In genomic region chr15:72415304-72415703, GRCh38 we compare ENCODE assay signal across 34 cellular contexts. TPM values are rescaled to one million over a fixed set of nuclear protein-coding genes. Genes with fewer than 3 reads are reported as not detected.
"Had no signal": no experiment of that assay in that cellular context is flagged by ENCODE, and none has a peak within 500 bp of the region (broad histone marks: within the 10 kb centered on the region; RNA-seq: fewer than 3 reads in every experiment).

No MANE protein-coding gene starts in this region.

- H3K36me3 Mint-ChIP-seq: stimulated activated effector memory CD8-positive, alpha-beta T cell treated with anti-CD3 and anti-CD28 coated beads, Interleukin-12 subunit alpha, Interleukin-12 subunit beta, amount 100 ng/mL, for 72 hours; stimulated activated memory B cell treated with anti-CD40 and anti-IgM and Interleukin-4, amounts not matched to agents 10 μg/mL and 1 μg/mL and 100 μg/mL, for 72 hours; stimulated activated naive B cell treated with anti-CD40 and anti-IgM and Interleukin-4, amounts not matched to agents 10 μg/mL and 1 μg/mL and 100 μg/mL, for 72 hours; type B pancreatic cell had no signal

- DNase-seq: stimulated activated CD4-positive, alpha-beta T cell treated with anti-CD3 and anti-CD28 coated beads, Interleukin-2, amount 100 ng/mL, for 48 hours; stimulated activated CD4-positive, alpha-beta T cell treated with anti-CD3 and anti-CD28 coated beads, Interleukin-4, amount 100 ng/mL, for 1 hour; stimulated activated CD4-positive, alpha-beta T cell treated with anti-CD3 and anti-CD28 coated beads, Interleukin-4, amount 100 ng/mL, for 24 hours; stimulated activated CD4-positive, alpha-beta T cell treated with anti-CD3 and anti-CD28 coated beads, Interleukin-4, amount 100 ng/mL, for 4 hours; stimulated activated CD8-positive, alpha-beta memory T cell treated with anti-CD3 and anti-CD28 coated beads, Interleukin-4, amount 100 ng/mL, for 48 hours; stimulated activated naive B cell treated with anti-CD40 and anti-IgM and Interleukin-4, amounts not matched to agents 10 μg/mL and 1 μg/mL and 100 μg/mL, for 72 hours; stimulated activated naive CD4-positive, alpha-beta T cell; stimulated activated naive CD4-positive, alpha-beta T cell treated with Interleukin-2 at 50 U/mL for 16 hours; stimulated activated naive CD8-positive, alpha-beta T cell treated with anti-CD3 and anti-CD28 coated beads, Interleukin-15, amount 100 ng/mL, for 72 hours; stimulated activated naive CD8-positive, alpha-beta T cell treated with anti-CD3 and anti-CD28 coated beads, Interleukin-15, Interleukin-2, amounts not matched to agents 100 U/mL and 50 U/mL, for 24 hours; stomach; substantia nigra; testis; thyroid gland; tibial artery; transverse colon; trophoblast cell; upper lobe of left lung; upper lobe of right lung; uterus had no signal

- H3K4me3 Mint-ChIP-seq: stimulated activated effector memory CD8-positive, alpha-beta T cell treated with anti-CD3 and anti-CD28 coated beads, Interleukin-12 subunit alpha, Interleukin-12 subunit beta, amount 100 ng/mL, for 72 hours; stimulated activated memory B cell treated with anti-CD40 and anti-IgM and Interleukin-4, amounts not matched to agents 10 μg/mL and 1 μg/mL and 100 μg/mL, for 72 hours; stimulated activated naive B cell treated with anti-CD40 and anti-IgM and Interleukin-4, amounts not matched to agents 10 μg/mL and 1 μg/mL and 100 μg/mL, for 72 hours; stimulated activated naive CD8-positive, alpha-beta T cell treated with anti-CD3 and anti-CD28 coated beads, Interleukin-15, amount 100 ng/mL, for 72 hours; stimulated activated naive CD8-positive, alpha-beta T cell treated with anti-CD3 and anti-CD28 coated beads, Interleukin-15, Interleukin-2, amounts not matched to agents 100 ng/mL and 50 ng/mL, for 24 hours; type B pancreatic cell had no signal

- H3K4me1 ChIP-seq: stomach, suprapubic skin, testis, thyroid gland, tibial artery, tibial nerve, transverse colon, upper lobe of left lung, upper lobe of right lung, uterus, vagina had no signal

- H3K4me3 ChIP-seq: stomach, suprapubic skin, testis, thoracic aorta, thyroid gland, tibial artery, tibial nerve, transverse colon, upper lobe of left lung, upper lobe of right lung, uterus, vagina had no signal

- H3K9me3 ChIP-seq: suprapubic skin, testis, thoracic aorta, thyroid gland, tibial artery, transverse colon, upper lobe of left lung, upper lobe of right lung, uterus, vagina had no signal

- H3K27ac Mint-ChIP-seq: stimulated activated effector memory CD8-positive, alpha-beta T cell treated with anti-CD3 and anti-CD28 coated beads, Interleukin-12 subunit alpha, Interleukin-12 subunit beta, amount 100 ng/mL, for 72 hours; stimulated activated memory B cell treated with anti-CD40 and anti-IgM and Interleukin-4, amounts not matched to agents 10 μg/mL and 1 μg/mL and 100 μg/mL, for 72 hours; stimulated activated naive B cell treated with anti-CD40 and anti-IgM and Interleukin-4, amounts not matched to agents 10 μg/mL and 1 μg/mL and 100 μg/mL, for 72 hours; stimulated activated naive CD8-positive, alpha-beta T cell treated with anti-CD3 and anti-CD28 coated beads, Interleukin-15, amount 100 ng/mL, for 72 hours; stimulated activated naive CD8-positive, alpha-beta T cell treated with anti-CD3 and anti-CD28 coated beads, Interleukin-15, Interleukin-2, amounts not matched to agents 100 ng/mL and 50 ng/mL, for 24 hours; type B pancreatic cell had no signal

- H3K27ac ChIP-seq: stomach, suprapubic skin, testis, thoracic aorta, thyroid gland, tibial artery, tibial nerve, transverse colon, upper lobe of left lung, upper lobe of right lung, uterus, vagina had no signal

- H3K36me3 ChIP-seq: stomach, suprapubic skin, thoracic aorta, thyroid gland, tibial artery, tibial nerve, transverse colon, upper lobe of left lung, upper lobe of right lung, uterus, vagina had no signal

- ATAC-seq: stimulated activated effector memory CD8-positive, alpha-beta T cell treated with anti-CD3 and anti-CD28 coated beads, Interleukin-12 subunit alpha, Interleukin-12 subunit beta, amount 100 ng/mL, for 72 hours; stimulated activated memory B cell treated with anti-CD40 and anti-IgM and Interleukin-4, amounts not matched to agents 10 μg/mL and 1 μg/mL and 100 μg/mL, for 72 hours; stimulated activated naive B cell treated with anti-CD40 and anti-IgM and Interleukin-4, amounts not matched to agents 10 μg/mL and 1 μg/mL and 100 μg/mL, for 72 hours; stimulated activated naive CD8-positive, alpha-beta T cell treated with anti-CD3 and anti-CD28 coated beads, Interleukin-15, amount 100 ng/mL, for 72 hours; stimulated activated naive CD8-positive, alpha-beta T cell treated with anti-CD3 and anti-CD28 coated beads, Interleukin-15, Interleukin-2, amounts not matched to agents 100 U/mL and 50 U/mL, for 24 hours; upper lobe of right lung had no signal

- H3K27me3 Mint-ChIP-seq: stimulated activated naive CD8-positive, alpha-beta T cell treated with anti-CD3 and anti-CD28 coated beads, Interleukin-15, amount 100 ng/mL, for 72 hours had no signal

- H3K4me1 Mint-ChIP-seq: stimulated activated effector memory CD8-positive, alpha-beta T cell treated with anti-CD3 and anti-CD28 coated beads, Interleukin-12 subunit alpha, Interleukin-12 subunit beta, amount 100 ng/mL, for 72 hours; stimulated activated naive B cell treated with anti-CD40 and anti-IgM and Interleukin-4, amounts not matched to agents 10 μg/mL and 1 μg/mL and 100 μg/mL, for 72 hours; stimulated activated naive CD8-positive, alpha-beta T cell treated with anti-CD3 and anti-CD28 coated beads, Interleukin-15, amount 100 ng/mL, for 72 hours had no signal

- H3K9me3 Mint-ChIP-seq: stimulated activated effector memory CD8-positive, alpha-beta T cell treated with anti-CD3 and anti-CD28 coated beads, Interleukin-12 subunit alpha, Interleukin-12 subunit beta, amount 100 ng/mL, for 72 hours; stimulated activated naive CD8-positive, alpha-beta T cell treated with anti-CD3 and anti-CD28 coated beads, Interleukin-15, Interleukin-2, amounts not matched to agents 100 ng/mL and 50 ng/mL, for 24 hours; type B pancreatic cell had no signal

- H3K27me3 ChIP-seq: stomach, suprapubic skin, testis, thyroid gland, tibial artery, tibial nerve, upper lobe of left lung, upper lobe of right lung, uterus, vagina had no signal

- FAIRE-seq: urothelium cell line had no signal

RNA-seq across cellular contexts. Expression of gene TMEM202, which starts 17.2 kb away (rescaled TPM):
- total RNA-seq: stomach, subcutaneous adipose tissue, suprapubic skin, temporal lobe, thoracic aorta, thyroid gland, tibial nerve, transverse colon, upper lobe of left lung, upper lobe of right lung, ureter, urinary bladder, uterus, vagina had no signal
- polyA plus RNA-seq: stomach, thymus, urinary bladder had no signal
